Comparison of ENCODE assay signal across 10 cellular contexts in the genomic region with DNA sequence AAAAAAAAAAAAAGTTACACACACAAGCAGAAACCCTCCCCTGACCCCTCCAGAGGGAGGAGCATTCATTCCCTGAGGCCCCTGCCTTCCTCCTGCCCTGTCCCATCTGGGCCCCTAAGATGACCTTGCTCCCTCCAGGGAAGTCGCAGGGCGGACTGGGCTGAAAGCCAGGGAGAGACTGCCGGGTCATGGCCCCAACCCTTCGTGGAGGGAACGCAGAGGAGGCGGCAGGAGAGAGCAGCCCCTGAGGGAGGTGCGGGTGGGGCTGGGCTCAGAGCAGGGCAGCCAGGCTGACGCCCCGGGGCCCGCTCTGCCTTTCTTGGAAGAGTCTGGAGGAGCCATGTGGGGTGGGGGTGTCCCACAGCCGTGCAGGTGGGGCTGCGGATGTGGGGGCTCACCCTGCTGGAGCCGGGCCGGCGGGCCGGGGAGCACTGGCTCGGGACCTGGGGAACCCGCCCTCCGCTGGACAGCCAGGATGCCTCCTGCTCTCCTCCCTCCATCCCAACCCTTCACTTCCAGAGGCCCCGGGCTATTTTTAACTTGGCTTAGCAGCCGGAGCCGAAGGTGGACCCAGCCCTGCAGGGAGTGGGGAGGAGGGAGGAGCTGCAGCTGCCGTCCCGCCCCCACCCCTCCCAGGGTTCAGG. TPM values are rescaled to one million over a fixed set of nuclear protein-coding genes. Genes with fewer than 3 reads are reported as not detected.
DNase-seq lines count a peak whose midpoint lies in the region; ATAC-seq, FAIRE-seq and TF ChIP-seq lines count a peak whose summit lies in the region.
"Had no signal": no experiment of that assay in that cellular context is flagged by ENCODE, and none has a peak within 500 bp of the region (broad histone marks: within the 10 kb centered on the region; RNA-seq: fewer than 3 reads in every experiment).

No MANE protein-coding gene starts in this region.

- TF ChIP-seq CTCF in left ventricle myocardium inferior (IDR thresholded peaks at IDR 0.05; ENCODE audit: borderline replicate concordance) (peak; percentile 21), sigmoid colon (IDR thresholded peaks at IDR 0.05) (no peak)

- ATAC-seq in HG03045 (IDR thresholded peaks at IDR 0.05; ENCODE audit: unreplicated experiment), result no peak

- peaks cover 22% of the 10 kb centered on the region for H3K4me1 ChIP-seq in SJCRH30
- H3K4me1 ChIP-seq in left ventricle myocardium inferior, result peaks cover 53% of the 10 kb centered on the region
- peaks cover 0 to 16% (median 7%) of the 10 kb centered on the region in 4 donors for H3K4me1 ChIP-seq in sigmoid colon

- H3K27ac ChIP-seq in SJCRH30 (peak overlapping the region; percentile 57; the same call in 1 of the 2 replicates), left ventricle myocardium inferior (replicated peaks) (peak overlapping the region; percentile 92), sigmoid colon (peak overlapping the region in 3 of 4 donors; percentile 13 to 64 (median 55))

- 3 to 5% methylated on average over 24 of the region's 24 CpGs for WGBS in sigmoid colon, 2 donors

- DNase-seq in H54 (ENCODE audit: insufficient read length, low spot score) (peak; percentile 82), SJCRH30 (peak; percentile 92 to 93), left ventricle myocardium inferior (peak; percentile 82), sigmoid colon (no peak), SKM-1 (lab: John Stamatoyannopoulos, UW; ENCODE audit: unreplicated experiment) (no peak), posterior cingulate gyrus (no peak)
- DNase-seq in activated effector memory CD4-positive, alpha-beta T cell treated with anti-CD3 and anti-CD28 coated beads, Interleukin-2, amount 50 U/mL, for 16 hours, result no peak
- DNase-seq: NCI-H2081 had no signal

- no peaks in the 10 kb centered on the region for H3K9me3 ChIP-seq in SJCRH30 (replicated peaks)
- H3K9me3 ChIP-seq in left ventricle myocardium inferior (replicated peaks), result no peaks in the 10 kb centered on the region
- no peaks in the 10 kb centered on the region for H3K9me3 ChIP-seq in sigmoid colon

- intact Hi-C loops in left ventricle myocardium inferior (cut with micrococcal nuclease), result no loop called here
- intact Hi-C loops in sigmoid colon (cut with DNase I), result no loop called here
- intact Hi-C loops in posterior cingulate gyrus (cut with DNase I), result no loop called here

- TF ChIP-seq EP300 in sigmoid colon (IDR thresholded peaks at IDR 0.05), result no peak

- H3K27me3 ChIP-seq in SJCRH30 (no peaks in the 10 kb centered on the region), left ventricle myocardium inferior (ENCODE audit: low read depth) (no peaks in the 10 kb centered on the region), sigmoid colon (peaks cover 0 to 42% (median 28%) of the 10 kb centered on the region in 3 donors)

- FAIRE-seq in H54 (lab: Jason Lieb, UNC), result no peak

- H3K36me3 ChIP-seq in SJCRH30 (no peaks in the 10 kb centered on the region), left ventricle myocardium inferior (no peaks in the 10 kb centered on the region), sigmoid colon (no peaks in the 10 kb centered on the region)

- TF ChIP-seq POLR2A in H54 (IDR thresholded peaks at IDR 0.05; ENCODE audit: low read depth, low read length) (peak; percentile 43; the same call in 1 of the 2 replicates), sigmoid colon (IDR thresholded peaks at IDR 0.05) (no peak)

- H3K4me3 ChIP-seq in SJCRH30 (peak overlapping the region; percentile 49), left ventricle myocardium inferior (peak overlapping the region; percentile 58), sigmoid colon (peak overlapping the region in 1 of 4 donors; percentile 12)

RNA-seq across cellular contexts. Expression of gene ABHD16B, which starts 15.0 kb away (rescaled TPM):
- total RNA-seq in SJCRH30 (2014; rRNA removed; shearing (Covaris generic)), result not detected in 2 replicates
- total RNA-seq in left ventricle myocardium inferior, result not detected
- not detected for total RNA-seq in sigmoid colon
- polyA plus RNA-seq in sigmoid colon, result under 1 TPM in 1 of 3 donors, not detected in 2; 0.44 TPM
- total RNA-seq: subcutaneous adipose tissue had no signal

RNA-seq across cellular contexts. Expression of gene ZBTB46, which starts 15.2 kb away (rescaled TPM):
- total RNA-seq in SJCRH30 (2014; rRNA removed; shearing (Covaris generic)), result 4.0 and 5.0 TPM in 2 replicates
- total RNA-seq in left ventricle myocardium inferior, result 13.6 TPM
- 1 to 10 TPM; 3.4 to 5.3 (median 4.3) TPM for total RNA-seq in sigmoid colon
- 1 to 10 TPM in 1 of 3 donors, under 1 TPM in 2; 0.23 to 3.6 (median 0.60) TPM for polyA plus RNA-seq in sigmoid colon

RNA-seq across cellular contexts. Expression of gene TPD52L2, which starts 18.8 kb away (rescaled TPM):
- total RNA-seq in SJCRH30 (2014; rRNA removed; shearing (Covaris generic)), result 96.4 and 105 TPM in 2 replicates
- total RNA-seq in left ventricle myocardium inferior, result 72.0 TPM
- 100 to 1,000 TPM in 3 of 4 donors, 10 to 100 TPM in 1; 84.7 to 109 (median 104) TPM for total RNA-seq in sigmoid colon
- 10 to 100 TPM; 71.7 to 84.2 (median 74.5) TPM for polyA plus RNA-seq in sigmoid colon

RNA-seq across cellular contexts. Expression of gene DNAJC5, which starts 48.7 kb away (rescaled TPM):
- 79.6 and 81.1 TPM in 2 replicates for total RNA-seq in SJCRH30 (2014; rRNA removed; shearing (Covaris generic))
- total RNA-seq in left ventricle myocardium inferior (42.8 TPM), sigmoid colon (10 to 100 TPM; 25.0 to 36.4 (median 31.2) TPM)
- polyA plus RNA-seq in sigmoid colon, result 10 to 100 TPM; 21.6 to 62.8 (median 41.6) TPM

Comparison
In these comparisons a context has a peak if more than half of its experiments do, and no peak if none do; other contexts are left out.
1. DNase-seq: peak in H54 (single experiment), SJCRH30 (2 of 2) and left ventricle myocardium inferior (single experiment); none in sigmoid colon (single experiment), SKM-1 (single experiment), posterior cingulate gyrus (0 of 10) and activated effector memory CD4-positive, alpha-beta T cell treated with anti-CD3 and anti-CD28 coated beads, Interleukin-2, amount 50 U/mL, for 16 hours (single experiment).
2. Peak in every context shown above with its lines, with median percentiles within 50 percentile points of each other: H3K27ac ChIP-seq.